Comparison of ENCODE assay signal across 13 cellular contexts in genomic region chr16:31260136-31260931, GRCh38. TPM values are rescaled to one million over a fixed set of nuclear protein-coding genes. Genes with fewer than 3 reads are reported as not detected.
DNase-seq lines count a peak whose midpoint lies in the region; ATAC-seq and TF ChIP-seq lines count a peak whose summit lies in the region.
"Had no signal": no experiment of that assay in that cellular context is flagged by ENCODE, and none has a peak within 500 bp of the region (broad histone marks: within the 10 kb centered on the region; RNA-seq: fewer than 3 reads in every experiment).

No MANE protein-coding gene starts in this region.

- peaks cover 28% of the 10 kb centered on the region for H3K4me1 Mint-ChIP-seq in activated T-cell treated with anti-CD3 and anti-CD28 coated beads, Interleukin-2, amount 50 U/mL, for 4 hours (ENCODE audit: low read depth)
- H3K4me1 Mint-ChIP-seq in stimulated activated naive B cell treated with anti-CD40 and anti-IgM and Interleukin-4, amounts not matched to agents 10 μg/mL and 1 μg/mL and 100 μg/mL, for 72 hours, result peaks cover 27 to 39% of the 10 kb centered on the region in 2 donors
- peaks cover 6% of the 10 kb centered on the region for H3K4me1 Mint-ChIP-seq in Calu3 (ENCODE audit: low read depth, unreplicated experiment)
- H3K4me1 Mint-ChIP-seq: brain had no signal

- WGBS in sigmoid colon, 2 donors, result 54 to 79% methylated on average over 14 of the region's 14 CpGs

- H3K36me3 Mint-ChIP-seq in activated T-cell treated with anti-CD3 and anti-CD28 coated beads, Interleukin-2, amount 50 U/mL, for 4 hours (ENCODE audit: insufficient read depth), result no peaks in the 10 kb centered on the region
- H3K36me3 Mint-ChIP-seq in stimulated activated naive B cell treated with anti-CD40 and anti-IgM and Interleukin-4, amounts not matched to agents 10 μg/mL and 1 μg/mL and 100 μg/mL, for 72 hours, result peaks cover 3% of the 10 kb centered on the region in 2 donors
- peaks cover 4% of the 10 kb centered on the region for H3K36me3 Mint-ChIP-seq in Calu3 (ENCODE audit: insufficient read depth, unreplicated experiment)
- H3K36me3 Mint-ChIP-seq: brain had no signal

- no TSS peak for BruUV-seq in Calu3 (replicated peaks; lab: Mats Ljungman, UMichigan)

- H3K4me3 Mint-ChIP-seq in activated T-cell treated with anti-CD3 and anti-CD28 coated beads, Interleukin-2, amount 50 U/mL, for 4 hours, result peak overlapping the region; percentile 73
- H3K4me3 Mint-ChIP-seq in stimulated activated naive B cell treated with anti-CD40 and anti-IgM and Interleukin-4, amounts not matched to agents 10 μg/mL and 1 μg/mL and 100 μg/mL, for 72 hours, result peak overlapping the region; percentile 61 to 72
- no peak overlapping the region for H3K4me3 Mint-ChIP-seq in Calu3 (ENCODE audit: low read depth, unreplicated experiment)
- H3K4me3 Mint-ChIP-seq: brain had no signal

- TF ChIP-seq CTCF in RWPE2 (IDR thresholded peaks at IDR 0.05; ENCODE audit: poor library complexity, severe bottlenecking), result no peak
- TF ChIP-seq CTCF in left ventricle myocardium inferior (IDR thresholded peaks at IDR 0.05; ENCODE audit: borderline replicate concordance), result no peak
- no peak for TF ChIP-seq CTCF in sigmoid colon (IDR thresholded peaks at IDR 0.05)
- no peak for TF ChIP-seq CTCF in Calu3 (IDR thresholded peaks at IDR 0.05; ENCODE audit: unreplicated experiment)

- TF ChIP-seq EP300 in sigmoid colon (IDR thresholded peaks at IDR 0.05), result no peak

- intact Hi-C loops in left ventricle myocardium inferior (cut with micrococcal nuclease), result no loop called here
- intact Hi-C loops in sigmoid colon (cut with DNase I), result no loop called here
- intact Hi-C loops in Calu3 (cut with micrococcal nuclease; ENCODE audit: unreplicated experiment), result no loop called here

- H3K27me3 ChIP-seq in RWPE2 (ENCODE audit: insufficient read depth, poor library complexity, severe bottlenecking), result no peaks in the 10 kb centered on the region
- peaks cover 71% of the 10 kb centered on the region for H3K27me3 ChIP-seq in left ventricle myocardium inferior (ENCODE audit: low read depth)
- peaks cover 0 to 3% (median 0%) of the 10 kb centered on the region in 3 donors for H3K27me3 ChIP-seq in sigmoid colon
- H3K27me3 ChIP-seq: Peyer's patch had no signal

- H3K9me3 Mint-ChIP-seq in activated T-cell treated with anti-CD3 and anti-CD28 coated beads, Interleukin-2, amount 50 U/mL, for 4 hours, result no peaks in the 10 kb centered on the region
- no peaks in the 10 kb centered on the region for H3K9me3 Mint-ChIP-seq in stimulated activated naive B cell treated with anti-CD40 and anti-IgM and Interleukin-4, amounts not matched to agents 10 μg/mL and 1 μg/mL and 100 μg/mL, for 72 hours
- H3K9me3 Mint-ChIP-seq in Calu3 (ENCODE audit: low read depth, unreplicated experiment), result no peaks in the 10 kb centered on the region
- H3K9me3 Mint-ChIP-seq: brain had no signal

- no peak for TF ChIP-seq POLR2A in sigmoid colon (IDR thresholded peaks at IDR 0.05)

- no peaks in the 10 kb centered on the region for H3K9me3 ChIP-seq in RWPE2 (ENCODE audit: severe bottlenecking)
- no peaks in the 10 kb centered on the region for H3K9me3 ChIP-seq in left ventricle myocardium inferior (replicated peaks)
- H3K9me3 ChIP-seq in sigmoid colon, result no peaks in the 10 kb centered on the region
- H3K9me3 ChIP-seq: Peyer's patch had no signal

- H3K4me1 ChIP-seq in RWPE2 (ENCODE audit: insufficient read depth, poor library complexity, severe bottlenecking) (no peaks in the 10 kb centered on the region), left ventricle myocardium inferior (no peaks in the 10 kb centered on the region), sigmoid colon (peaks cover 0 to 2% (median 0%) of the 10 kb centered on the region in 4 donors)

- H3K27me3 Mint-ChIP-seq in activated T-cell treated with anti-CD3 and anti-CD28 coated beads, Interleukin-2, amount 50 U/mL, for 4 hours (ENCODE audit: low read depth), result no peaks in the 10 kb centered on the region
- no peaks in the 10 kb centered on the region for H3K27me3 Mint-ChIP-seq in stimulated activated naive B cell treated with anti-CD40 and anti-IgM and Interleukin-4, amounts not matched to agents 10 μg/mL and 1 μg/mL and 100 μg/mL, for 72 hours
- H3K27me3 Mint-ChIP-seq in Calu3 (ENCODE audit: unreplicated experiment), result no peaks in the 10 kb centered on the region

- H3K27ac ChIP-seq in RWPE2 (ENCODE audit: poor library complexity, severe bottlenecking) (no peak overlapping the region), left ventricle myocardium inferior (replicated peaks) (peak overlapping the region; percentile 12), sigmoid colon (no peak overlapping the region)

- H3K4me3 ChIP-seq in RWPE2 (ENCODE audit: severe bottlenecking), result no peak overlapping the region
- H3K4me3 ChIP-seq in left ventricle myocardium inferior, result peak overlapping the region; percentile 47
- peak overlapping the region in 2 of 4 donors; percentile 17 to 21 for H3K4me3 ChIP-seq in sigmoid colon

- CTCF ChIA-PET in Calu3 (lab: Charles Lee), result interaction anchor here (0.6 kb wide), 1 partner anchor 145 kb away, joined by 4 read pairs; no protein-coding TSS in a partner anchor

- DNase-seq in activated T-cell treated with anti-CD3 and anti-CD28 coated beads, Interleukin-2, amount 50 U/mL, for 4 hours, result no peak
- DNase-seq in activated T-cell treated with anti-CD3 and anti-CD28 coated beads, Interleukin-2, amount 50 U/mL, for 1 hour, result no peak
- DNase-seq in RWPE2 (ENCODE audit: low spot score) (peak; percentile 42), left ventricle myocardium inferior (no peak), sigmoid colon (no peak), Calu3 (no peak), pons (ENCODE audit: low spot score) (no peak)
- no peak for DNase-seq in stimulated activated naive B cell treated with anti-CD40 and anti-IgM and Interleukin-4, amounts not matched to agents 10 μg/mL and 1 μg/mL and 100 μg/mL, for 72 hours
- DNase-seq: NCI-H345 had no signal

- no peak for ATAC-seq in activated T-cell treated with anti-CD3 and anti-CD28 coated beads, Interleukin-2, amount 50 U/mL, for 4 hours
- ATAC-seq in RWPE2 (ENCODE audit: low read depth), result no peak
- no peak for ATAC-seq in stimulated activated naive B cell treated with anti-CD40 and anti-IgM and Interleukin-4, amounts not matched to agents 10 μg/mL and 1 μg/mL and 100 μg/mL, for 72 hours (replicated peaks)

- peak overlapping the region; percentile 42 for H3K27ac Mint-ChIP-seq in stimulated activated naive B cell treated with anti-CD40 and anti-IgM and Interleukin-4, amounts not matched to agents 10 μg/mL and 1 μg/mL and 100 μg/mL, for 72 hours
- no peak overlapping the region for H3K27ac Mint-ChIP-seq in Calu3 (ENCODE audit: unreplicated experiment)
- H3K27ac Mint-ChIP-seq: brain had no signal

- H3K36me3 ChIP-seq in RWPE2 (ENCODE audit: low read depth), result no peaks in the 10 kb centered on the region
- no peaks in the 10 kb centered on the region for H3K36me3 ChIP-seq in left ventricle myocardium inferior
- no peaks in the 10 kb centered on the region for H3K36me3 ChIP-seq in sigmoid colon
- H3K36me3 ChIP-seq: Peyer's patch had no signal

RNA-seq across cellular contexts. Expression of gene ITGAM, which starts 0.6 kb away (rescaled TPM):
- 1 to 10 TPM in 1 of 3 donors, under 1 TPM in 2; 0.90 to 1.8 (median 0.99) TPM for total RNA-seq in activated T-cell treated with anti-CD3 and anti-CD28 coated beads, Interleukin-2, amount 50 U/mL, for 4 hours
- 5.1 TPM for total RNA-seq in left ventricle myocardium inferior
- 10 to 100 TPM in 3 of 4 donors, 1 to 10 TPM in 1; 6.4 to 15.1 (median 12.0) TPM for total RNA-seq in sigmoid colon
- 1 to 10 TPM; 1.2 to 6.1 (median 1.8) TPM for polyA plus RNA-seq in sigmoid colon
- total RNA-seq in Calu3 (2022), result 2.1 and 3.1 TPM in 2 replicates

RNA-seq across cellular contexts. Expression of gene PYDC1, which starts 43.4 kb away (rescaled TPM):
- not detected for total RNA-seq in activated T-cell treated with anti-CD3 and anti-CD28 coated beads, Interleukin-2, amount 50 U/mL, for 4 hours
- total RNA-seq in left ventricle myocardium inferior, result not detected
- total RNA-seq in sigmoid colon, result not detected
- polyA plus RNA-seq in sigmoid colon, result under 1 TPM in 1 of 3 donors, not detected in 2; 0.16 TPM
- total RNA-seq in Calu3 (2022), result not detected in 2 replicates
- total RNA-seq: Peyer's patch, renal cortical epithelial cell, urinary bladder had no signal
- polyA plus RNA-seq: urinary bladder had no signal

RNA-seq across cellular contexts. Expression of gene TRIM72, which starts 46.4 kb away (rescaled TPM):
- total RNA-seq in activated T-cell treated with anti-CD3 and anti-CD28 coated beads, Interleukin-2, amount 50 U/mL, for 4 hours, result not detected
- total RNA-seq in left ventricle myocardium inferior, result 0.91 TPM
- total RNA-seq in sigmoid colon, result under 1 TPM in 3 of 4 donors, not detected in 1; under 0.01 to 0.27 (median under 0.01) TPM
- polyA plus RNA-seq in sigmoid colon, result under 1 TPM; under 0.01 to 0.07 (median under 0.01) TPM
- not detected in 2 replicates for total RNA-seq in Calu3 (2022)
- total RNA-seq: Peyer's patch, renal cortical epithelial cell had no signal

RNA-seq across cellular contexts. Expression of gene PYCARD, which starts 57.8 kb away (rescaled TPM):
- total RNA-seq in activated T-cell treated with anti-CD3 and anti-CD28 coated beads, Interleukin-2, amount 50 U/mL, for 4 hours, result 1 to 10 TPM; 1.3 to 2.7 (median 2.5) TPM
- total RNA-seq in left ventricle myocardium inferior (5.3 TPM), sigmoid colon (10 to 100 TPM; 21.0 to 24.6 (median 23.5) TPM), Calu3 (2022) (24.3 and 30.9 TPM in 2 replicates)
- 100 to 1,000 TPM in 2 of 3 donors, 10 to 100 TPM in 1; 93.1 to 120 (median 107) TPM for polyA plus RNA-seq in sigmoid colon
